ENCODE assay signal across 23 cellular contexts in genomic region chr2:179558010-179558911, GRCh38.
A peak's percentile ranks its signal among the peaks of the same experiment; 100 is the strongest.
DNase-seq lines count a peak whose midpoint lies in the region; FAIRE-seq and TF ChIP-seq lines count a peak whose summit lies in the region.
"Had no signal": no experiment of that assay in that cellular context is flagged by ENCODE, and none has a peak within 500 bp of the region (broad histone marks: within the 10 kb centered on the region; RNA-seq: fewer than 3 reads in every experiment).

No MANE protein-coding gene starts in this region.

- no peaks in the 10 kb centered on the region for H3F3A ChIP-seq in neural progenitor cell (ENCODE audit: low read depth)

- no peaks in the 10 kb centered on the region for H3K36me3 ChIP-seq in neural progenitor cell
- H3K36me3 ChIP-seq: heart right ventricle had no signal

- no peak overlapping the region for H3K4me2 ChIP-seq in neural progenitor cell
- H3K4me2 ChIP-seq: PC-9 had no signal

- no peaks in the 10 kb centered on the region for H3K9me3 ChIP-seq in neural progenitor cell (ENCODE audit: low read depth)

- no peaks in the 10 kb centered on the region for H3K9me3 Mint-ChIP-seq in neural progenitor cell

- H4K20me1 ChIP-seq in neural progenitor cell (ENCODE audit: low read depth) = peaks cover 5% of the 10 kb centered on the region

- H3K27ac ChIP-seq in neural progenitor cell = peak overlapping the region; percentile 26
- H3K27ac ChIP-seq: heart right ventricle, PC-9 had no signal

- no peaks in the 10 kb centered on the region for H3K79me2 ChIP-seq in neural progenitor cell (ENCODE audit: low read depth)

- peak; percentile 92 for FAIRE-seq in islet of Langerhans (lab: Jason Lieb, UNC)
- FAIRE-seq: small intestine had no signal

- DNase-seq in DMS53 treated with DMSO at 0.1 percent for 48 hours (lab: John Stamatoyannopoulos, UW; ENCODE audit: unreplicated experiment) (peak; percentile 76), NCI-H146 (lab: John Stamatoyannopoulos, UW) (peak; percentile 79), neural progenitor cell (ENCODE audit: low spot score) (peak; percentile 6), NCI-H446 treated with DMSO at 0.1 percent for 48 hours (lab: John Stamatoyannopoulos, UW) (no peak), NCI-H526 (lab: John Stamatoyannopoulos, UW) (no peak), SIG-M5 (lab: John Stamatoyannopoulos, UW) (no peak), COLO829 (ENCODE audit: low spot score) (no peak)
- DNase-seq: activated CD4-positive, alpha-beta T cell treated with anti-CD3 and anti-CD28 coated beads for 36 hours; activated effector memory CD4-positive, alpha-beta T cell treated with Interleukin-2 at 50 U/mL for 16 hours; CD8-positive, alpha-beta memory T cell; effector memory CD4-positive, alpha-beta T cell; EL; heart right ventricle; IMR-90; midbrain; MM.1S; NCI-H187 treated with DMSO at 0.1 percent for 48 hours; NCI-H526 treated with DMSO at 0.1 percent for 48 hours; PC-9; small intestine; stimulated activated CD4-positive, alpha-beta T cell treated with anti-CD3 and anti-CD28 coated beads, Interleukin-4, amount 100 ng/mL, for 4 hours; substantia nigra had no signal

- H2AFZ ChIP-seq in neural progenitor cell (replicated peaks) = no peak overlapping the region
- H2AFZ ChIP-seq: PC-9 had no signal

- H3K4me1 ChIP-seq in neural progenitor cell = peaks cover 47% of the 10 kb centered on the region

- no peaks in the 10 kb centered on the region for H3K27me3 ChIP-seq in neural progenitor cell
- H3K27me3 ChIP-seq: heart right ventricle had no signal

- H3K36me3 Mint-ChIP-seq in neural progenitor cell = no peaks in the 10 kb centered on the region
- H3K36me3 Mint-ChIP-seq: CD8-positive, alpha-beta memory T cell had no signal

- H3K9ac ChIP-seq in neural progenitor cell = no peak overlapping the region

- no peak overlapping the region for H3K4me3 ChIP-seq in neural progenitor cell
- H3K4me3 ChIP-seq: heart right ventricle, PC-9 had no signal

- TF ChIP-seq CTCF in neural progenitor cell (IDR thresholded peaks at IDR 0.05) = no peak

- peaks cover 3% of the 10 kb centered on the region for H3K4me1 Mint-ChIP-seq in neural progenitor cell
- H3K4me1 Mint-ChIP-seq: activated CD4-positive, alpha-beta T cell treated with anti-CD3 and anti-CD28 coated beads for 36 hours; CD8-positive, alpha-beta memory T cell had no signal

- no peak overlapping the region for H3K4me3 Mint-ChIP-seq in neural progenitor cell
- H3K4me3 Mint-ChIP-seq: activated CD4-positive, alpha-beta T cell treated with anti-CD3 and anti-CD28 coated beads for 36 hours; CD8-positive, alpha-beta memory T cell had no signal

- no peaks in the 10 kb centered on the region for H3K27me3 Mint-ChIP-seq in neural progenitor cell (ENCODE audit: insufficient read depth, low read depth)
- H3K27me3 Mint-ChIP-seq: activated CD4-positive, alpha-beta T cell treated with anti-CD3 and anti-CD28 coated beads for 36 hours; CD8-positive, alpha-beta memory T cell had no signal

- no peak overlapping the region for H3K27ac Mint-ChIP-seq in neural progenitor cell
- H3K27ac Mint-ChIP-seq: activated CD4-positive, alpha-beta T cell treated with anti-CD3 and anti-CD28 coated beads for 36 hours; CD8-positive, alpha-beta memory T cell had no signal

Comparison
In these comparisons a context has a peak if more than half of its experiments do, and no peak if none do; other contexts are left out.
1. DNase-seq: peak in DMS53 treated with DMSO at 0.1 percent for 48 hours (single experiment), NCI-H146 (single experiment) and neural progenitor cell (single experiment); none in NCI-H446 treated with DMSO at 0.1 percent for 48 hours (single experiment), NCI-H526 (0 of 2), SIG-M5 (single experiment) and COLO829 (single experiment).